Comparison of ENCODE assay signal across 8 cellular contexts in the genomic region with DNA sequence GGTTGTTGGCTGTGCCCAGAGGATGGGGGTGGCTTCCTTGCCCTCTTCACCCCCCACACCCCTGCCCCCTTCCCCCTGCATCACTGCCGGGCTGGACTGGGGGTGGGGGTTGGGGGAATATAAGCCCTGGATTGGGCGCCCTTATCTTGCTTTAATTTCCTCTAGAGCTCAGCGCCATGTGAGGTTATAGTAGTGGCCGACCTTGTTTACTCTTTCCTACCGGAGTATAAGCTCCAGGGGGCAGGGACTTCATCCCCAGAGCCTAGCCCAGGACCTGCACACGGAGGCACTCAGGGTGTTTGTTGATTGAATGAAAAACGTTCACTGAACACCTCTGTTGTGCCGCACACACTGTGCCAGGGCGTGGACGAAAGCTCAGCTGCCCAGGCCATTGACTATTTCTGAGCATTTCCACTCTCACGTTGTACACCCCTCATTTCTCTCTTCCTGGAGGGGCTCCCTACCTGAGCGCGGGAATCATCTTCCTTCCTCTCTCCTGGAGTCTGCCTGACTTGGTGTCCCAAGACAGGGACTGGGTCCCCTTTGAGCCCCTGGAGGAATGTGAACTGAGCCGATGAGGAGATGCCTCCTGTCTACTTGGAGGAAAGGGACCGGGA. TPM values are rescaled to one million over a fixed set of nuclear protein-coding genes. Genes with fewer than 3 reads are reported as not detected.
DNase-seq lines count a peak whose midpoint lies in the region; ATAC-seq lines count a peak whose summit lies in the region.

No MANE protein-coding gene starts in this region.

- intact Hi-C loops in activated CD4-positive, alpha-beta T cell treated with anti-CD3 and anti-CD28 coated beads, Interleukin-2, amount 10 ng/mL, durations not matched to agents 24 days and 14 days (cut with micrococcal nuclease), result loop anchor here (1.0 kb wide), 3 partner anchors 84 to 162 kb away; no protein-coding TSS in a partner anchor
- intact Hi-C loops in left colon (cut with DNase I, micrococcal nuclease), result loop anchor here (10.0 kb wide), 2 partner anchors 82 to 162 kb away; no protein-coding TSS in a partner anchor

- ATAC-seq in activated CD8-positive, alpha-beta T cell treated with anti-CD3 and anti-CD28 coated beads, Interleukin-2, amount 10 ng/mL, durations not matched to agents 7 days and 5 days, result no peak
- ATAC-seq in left colon (peak; percentile 2), HG02798 (IDR thresholded peaks at IDR 0.05; ENCODE audit: poor library complexity, unreplicated experiment) (no peak)

- peak overlapping the region in 1 of 5 donors; percentile 41 for H3K9ac ChIP-seq in subcutaneous abdominal adipose tissue (ENCODE audit: low read length in 5 of 5)

- no peaks in the 10 kb centered on the region for H3K36me3 ChIP-seq in subcutaneous abdominal adipose tissue (ENCODE audit: control insufficient read depth in 5 of 5, insufficient read depth in 5 of 5, low read length in 5 of 5)

- peak; percentile 56 for DNase-seq in activated CD4-positive, alpha-beta T cell treated with anti-CD3 and anti-CD28 coated beads, Interleukin-2, amount 10 ng/mL, durations not matched to agents 24 days and 14 days
- no peak for DNase-seq in activated CD4-positive, alpha-beta T cell treated with anti-CD3 and anti-CD28 coated beads, Interleukin-2, amount 50 U/mL, for 1 hour
- DNase-seq in activated CD8-positive, alpha-beta T cell treated with anti-CD3 and anti-CD28 coated beads, Interleukin-2, amount 10 ng/mL, durations not matched to agents 7 days and 5 days, result no peak
- DNase-seq in left colon (no peak), NCI-H524 treated with DMSO at 0.1 percent for 48 hours (lab: John Stamatoyannopoulos, UW) (no peak), NCI-H82 treated with DMSO at 0.1 percent for 48 hours (lab: John Stamatoyannopoulos, UW; ENCODE audit: unreplicated experiment) (no peak)

- H3K4me1 Mint-ChIP-seq in activated CD4-positive, alpha-beta T cell treated with anti-CD3 and anti-CD28 coated beads, Interleukin-2, amount 10 ng/mL, durations not matched to agents 24 days and 14 days, result peaks cover 24% of the 10 kb centered on the region
- peaks cover 54% of the 10 kb centered on the region for H3K4me1 Mint-ChIP-seq in activated CD8-positive, alpha-beta T cell treated with anti-CD3 and anti-CD28 coated beads, Interleukin-2, amount 10 ng/mL, durations not matched to agents 7 days and 5 days (ENCODE audit: low read depth)

- CTCF ChIA-PET in activated CD8-positive, alpha-beta T cell treated with anti-CD3 and anti-CD28 coated beads, Interleukin-2, amount 10 ng/mL, durations not matched to agents 7 days and 5 days (lab: Charles Lee), result interaction anchor here (0.7 to 9.3 kb wide), 28 partner anchors 13 to 163 kb away, joined by 3 to 354 read pairs (median 6); partner anchors contain the start of genes GPR55 and ITM2C

- peak overlapping the region; percentile 20 to 64 (median 54) for H3K4me3 ChIP-seq in subcutaneous abdominal adipose tissue (ENCODE audit: low read depth in 1 of 5, low read length in 5 of 5)

- H3K36me3 Mint-ChIP-seq in activated CD4-positive, alpha-beta T cell treated with anti-CD3 and anti-CD28 coated beads, Interleukin-2, amount 10 ng/mL, durations not matched to agents 24 days and 14 days (ENCODE audit: low read depth), result no peaks in the 10 kb centered on the region
- H3K36me3 Mint-ChIP-seq in activated CD8-positive, alpha-beta T cell treated with anti-CD3 and anti-CD28 coated beads, Interleukin-2, amount 10 ng/mL, durations not matched to agents 7 days and 5 days (ENCODE audit: low read depth), result no peaks in the 10 kb centered on the region

- peaks cover 37% of the 10 kb centered on the region for H3K27me3 Mint-ChIP-seq in activated CD4-positive, alpha-beta T cell treated with anti-CD3 and anti-CD28 coated beads, Interleukin-2, amount 10 ng/mL, durations not matched to agents 24 days and 14 days
- H3K27me3 Mint-ChIP-seq in activated CD8-positive, alpha-beta T cell treated with anti-CD3 and anti-CD28 coated beads, Interleukin-2, amount 10 ng/mL, durations not matched to agents 7 days and 5 days (ENCODE audit: low read depth), result peaks cover 10% of the 10 kb centered on the region

- H3K4me3 Mint-ChIP-seq in activated CD4-positive, alpha-beta T cell treated with anti-CD3 and anti-CD28 coated beads, Interleukin-2, amount 10 ng/mL, durations not matched to agents 24 days and 14 days, result peak overlapping the region; percentile 65
- peak overlapping the region; percentile 67 for H3K4me3 Mint-ChIP-seq in activated CD8-positive, alpha-beta T cell treated with anti-CD3 and anti-CD28 coated beads, Interleukin-2, amount 10 ng/mL, durations not matched to agents 7 days and 5 days

- no peaks in the 10 kb centered on the region for H3K9me3 Mint-ChIP-seq in activated CD4-positive, alpha-beta T cell treated with anti-CD3 and anti-CD28 coated beads, Interleukin-2, amount 10 ng/mL, durations not matched to agents 24 days and 14 days
- no peaks in the 10 kb centered on the region for H3K9me3 Mint-ChIP-seq in activated CD8-positive, alpha-beta T cell treated with anti-CD3 and anti-CD28 coated beads, Interleukin-2, amount 10 ng/mL, durations not matched to agents 7 days and 5 days (ENCODE audit: insufficient read depth)

- H3K27ac Mint-ChIP-seq in activated CD4-positive, alpha-beta T cell treated with anti-CD3 and anti-CD28 coated beads, Interleukin-2, amount 10 ng/mL, durations not matched to agents 24 days and 14 days, result no peak overlapping the region
- H3K27ac Mint-ChIP-seq in activated CD8-positive, alpha-beta T cell treated with anti-CD3 and anti-CD28 coated beads, Interleukin-2, amount 10 ng/mL, durations not matched to agents 7 days and 5 days, result peak overlapping the region; percentile 61

- POLR2A ChIA-PET in activated CD8-positive, alpha-beta T cell treated with anti-CD3 and anti-CD28 coated beads, Interleukin-2, amount 10 ng/mL, durations not matched to agents 7 days and 5 days (lab: Charles Lee), result interaction anchor here (5.9 kb wide), 1 partner anchor 61 kb away, joined by 43 read pairs; the partner anchor contains the start of gene GPR55

- no peaks in the 10 kb centered on the region for H3K9me3 ChIP-seq in subcutaneous abdominal adipose tissue (ENCODE audit: control insufficient read depth in 5 of 5, low read length in 5 of 5)

- H3K27ac ChIP-seq in subcutaneous abdominal adipose tissue (ENCODE audit: low read depth, low read length), result no peak overlapping the region

- peaks cover 13 to 24% (median 18%) of the 10 kb centered on the region in 5 donors for H3K27me3 ChIP-seq in subcutaneous abdominal adipose tissue (ENCODE audit: control insufficient read depth in 5 of 5, insufficient read depth in 4 of 5, low read length in 5 of 5)

- peaks cover 0 to 5% (median 4%) of the 10 kb centered on the region in 5 donors for H3K4me1 ChIP-seq in subcutaneous abdominal adipose tissue (ENCODE audit: control insufficient read depth in 5 of 5, insufficient read depth in 5 of 5, low read length in 5 of 5)

RNA-seq across cellular contexts. Expression of gene SPATA3, which starts 9.3 kb away (rescaled TPM):
- total RNA-seq in activated CD4-positive, alpha-beta T cell treated with anti-CD3 and anti-CD28 coated beads, Interleukin-2, amount 10 ng/mL, durations not matched to agents 24 days and 14 days, result not detected in 2 replicates
- under 1 TPM in 1 of 2 experiments, not detected in 1; 0.29 TPM for total RNA-seq in activated CD8-positive, alpha-beta T cell treated with anti-CD3 and anti-CD28 coated beads, Interleukin-2, amount 10 ng/mL, durations not matched to agents 7 days and 5 days
- not detected for total RNA-seq in left colon

RNA-seq across cellular contexts. Expression of gene C2orf72, which starts 50.7 kb away (rescaled TPM):
- total RNA-seq in activated CD4-positive, alpha-beta T cell treated with anti-CD3 and anti-CD28 coated beads, Interleukin-2, amount 10 ng/mL, durations not matched to agents 24 days and 14 days, result 0.63 and 0.66 TPM in 2 replicates
- total RNA-seq in activated CD8-positive, alpha-beta T cell treated with anti-CD3 and anti-CD28 coated beads, Interleukin-2, amount 10 ng/mL, durations not matched to agents 7 days and 5 days, result under 1 TPM; 0.16 to 0.34 TPM
- 10 to 100 TPM; 42.6 to 54.8 TPM for total RNA-seq in left colon

Comparison
In these comparisons a context has a peak if more than half of its experiments do, and no peak if none do; other contexts are left out.
1. RNA of gene C2orf72, which starts 50.7 kb away (total RNA-seq): 42.6 to 54.8 TPM in left colon; 0.63 to 0.66 TPM in activated CD4-positive, alpha-beta T cell treated with anti-CD3 and anti-CD28 coated beads, Interleukin-2, amount 10 ng/mL, durations not matched to agents 24 days and 14 days and 0.16 to 0.34 TPM in activated CD8-positive, alpha-beta T cell treated with anti-CD3 and anti-CD28 coated beads, Interleukin-2, amount 10 ng/mL, durations not matched to agents 7 days and 5 days; every median in the first group is over 10 times any median in the second.